ENCODE assay signal across 24 cellular contexts in the genomic region with DNA sequence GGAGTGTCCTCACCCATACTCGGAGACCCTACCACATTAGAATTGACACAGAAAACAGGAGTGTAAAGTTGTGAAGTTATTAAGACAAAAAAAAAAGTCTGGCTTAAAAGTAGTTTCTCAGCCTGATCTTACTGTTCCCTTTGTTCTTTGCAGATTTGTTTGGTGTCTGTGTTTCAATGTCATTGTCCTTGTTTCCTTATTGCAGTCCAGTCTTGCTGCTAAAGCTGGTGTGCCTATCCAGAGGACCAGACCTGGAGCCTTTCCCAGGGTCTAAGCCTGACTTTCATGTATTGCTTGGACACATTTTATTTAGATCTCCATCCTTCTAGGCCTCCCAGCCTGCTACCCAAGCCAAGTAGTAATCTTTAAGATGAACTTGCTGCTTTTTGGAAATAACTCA. TPM values are rescaled to one million over a fixed set of nuclear protein-coding genes. Genes with fewer than 3 reads are reported as not detected.
DNase-seq lines count a peak whose midpoint lies in the region; FAIRE-seq and TF ChIP-seq lines count a peak whose summit lies in the region.
"Had no signal": no experiment of that assay in that cellular context is flagged by ENCODE, and none has a peak within 500 bp of the region (broad histone marks: within the 10 kb centered on the region; RNA-seq: fewer than 3 reads in every experiment).

No MANE protein-coding gene starts in this region.

- no peaks in the 10 kb centered on the region for H3K9me3 ChIP-seq in endothelial cell of umbilical vein (replicated peaks; ENCODE audit: control insufficient read depth, insufficient read depth, low read length)
- H3K9me3 ChIP-seq: A549; BE2C; BLaER1 treated with 17β-estradiol and CSF1 and Interleukin-3, amounts not matched to agents 10 nM and 100 nM had no signal

- H3K9me3 Mint-ChIP-seq in activated naive CD4-positive, alpha-beta T cell treated with anti-CD3 and anti-CD28 coated beads, Interleukin-2, amount 10 ng/mL, durations not matched to agents 7 days and 5 days = no peaks in the 10 kb centered on the region
- H3K9me3 Mint-ChIP-seq in nephron (no peaks in the 10 kb centered on the region), HFFc6 (no peaks in the 10 kb centered on the region)
- H3K9me3 Mint-ChIP-seq in activated T-cell treated with anti-CD3 and anti-CD28 coated beads, Interleukin-2, amount 50 U/mL, for 24 hours = no peaks in the 10 kb centered on the region
- H3K9me3 Mint-ChIP-seq: CD4-positive, alpha-beta T cell; CD8-positive, alpha-beta memory T cell; GM23338; H9 had no signal

- peaks cover 26% of the 10 kb centered on the region for H3K36me3 Mint-ChIP-seq in activated naive CD4-positive, alpha-beta T cell treated with anti-CD3 and anti-CD28 coated beads, Interleukin-2, amount 10 ng/mL, durations not matched to agents 7 days and 5 days
- H3K36me3 Mint-ChIP-seq in nephron (ENCODE audit: low read depth) = no peaks in the 10 kb centered on the region
- H3K36me3 Mint-ChIP-seq in activated T-cell treated with anti-CD3 and anti-CD28 coated beads, Interleukin-2, amount 50 U/mL, for 24 hours (ENCODE audit: low read depth) = peaks cover 84% of the 10 kb centered on the region
- H3K36me3 Mint-ChIP-seq in HFFc6 (ENCODE audit: low read depth) = no peaks in the 10 kb centered on the region; the same call in 1 of the 2 replicates

- no peaks in the 10 kb centered on the region for H3K4me1 ChIP-seq in endothelial cell of umbilical vein (ENCODE audit: control insufficient read depth, extremely low read depth, insufficient read depth, low read length)
- H3K4me1 ChIP-seq: BE2C had no signal

- peak overlapping the region; percentile 16 for H3K27ac Mint-ChIP-seq in activated naive CD4-positive, alpha-beta T cell treated with anti-CD3 and anti-CD28 coated beads, Interleukin-2, amount 10 ng/mL, durations not matched to agents 7 days and 5 days
- H3K27ac Mint-ChIP-seq in nephron (peak overlapping the region in 2 of 3 experiments; percentile 95 to 96), HFFc6 (no peak overlapping the region)
- H3K27ac Mint-ChIP-seq in activated T-cell treated with anti-CD3 and anti-CD28 coated beads, Interleukin-2, amount 50 U/mL, for 24 hours = no peak overlapping the region
- H3K27ac Mint-ChIP-seq: CD4-positive, alpha-beta T cell; GM23338; H9 had no signal

- POLR2A ChIA-PET in endothelial cell of umbilical vein (lab: Charles Lee) = no interaction called here

- no peak overlapping the region for H3K4me3 ChIP-seq in endothelial cell of umbilical vein (replicated peaks in 1 of 3; ENCODE audit: insufficient read depth in 1 of 3, low read depth in 1 of 3, low read length in 3 of 3)
- H3K4me3 ChIP-seq: A549; BLaER1 treated with 17β-estradiol and CSF1 and Interleukin-3, amounts not matched to agents 10 nM and 100 nM; GM12878; GM23338 had no signal

- CTCF ChIA-PET in activated naive CD4-positive, alpha-beta T cell treated with anti-CD3 and anti-CD28 coated beads, Interleukin-2, amount 10 ng/mL, durations not matched to agents 7 days and 5 days (lab: Charles Lee) = interaction anchor here (0.8 kb wide), 1 partner anchor 248 kb away, joined by 3 read pairs; no protein-coding TSS in a partner anchor
- CTCF ChIA-PET in endothelial cell of umbilical vein (lab: Charles Lee) = no interaction called here

- dilution Hi-C loops in endothelial cell of umbilical vein (cut with MboI; ENCODE audit: extremely low pct_ligation_motif_present, low sequenced_read_pairs) = no loop called here

- H3K27me3 ChIP-seq in endothelial cell of umbilical vein (ENCODE audit: control insufficient read depth in 2 of 2, insufficient read depth in 2 of 2, low read length in 2 of 2) = no peaks in the 10 kb centered on the region
- H3K27me3 ChIP-seq: BE2C; BLaER1 treated with 17β-estradiol and CSF1 and Interleukin-3, amounts not matched to agents 10 nM and 100 nM had no signal

- intact Hi-C loops in endothelial cell of umbilical vein (cut with micrococcal nuclease) = no loop called here

- no peak overlapping the region for H3K4me3 Mint-ChIP-seq in activated naive CD4-positive, alpha-beta T cell treated with anti-CD3 and anti-CD28 coated beads, Interleukin-2, amount 10 ng/mL, durations not matched to agents 7 days and 5 days
- H3K4me3 Mint-ChIP-seq in nephron = peak overlapping the region in 1 of 3 experiments; percentile 51
- H3K4me3 Mint-ChIP-seq in activated T-cell treated with anti-CD3 and anti-CD28 coated beads, Interleukin-2, amount 50 U/mL, for 24 hours = no peak overlapping the region
- H3K4me3 Mint-ChIP-seq in HFFc6 = no peak overlapping the region
- H3K4me3 Mint-ChIP-seq: CD14-positive monocyte; CD4-positive, alpha-beta T cell; CD8-positive, alpha-beta memory T cell; GM23338; H9 had no signal

- H3K4me2 ChIP-seq in endothelial cell of umbilical vein (ENCODE audit: insufficient read depth, low read length) = no peak overlapping the region
- H3K4me2 ChIP-seq: A549; BLaER1 treated with 17β-estradiol and CSF1 and Interleukin-3, amounts not matched to agents 10 nM and 100 nM; GM23338 had no signal

- no TSS peak for BruUV-seq in endothelial cell of umbilical vein (replicated peaks; lab: Mats Ljungman, UMichigan)

- H3K79me2 ChIP-seq in endothelial cell of umbilical vein (ENCODE audit: control insufficient read depth, insufficient read depth, low read length) = no peaks in the 10 kb centered on the region

- H3K36me3 ChIP-seq in endothelial cell of umbilical vein (ENCODE audit: control insufficient read depth in 2 of 2, extremely low read depth in 1 of 2, insufficient read depth in 2 of 2, low read length in 2 of 2) = peaks cover 4 to 7% of the 10 kb centered on the region in 2 experiments
- H3K36me3 ChIP-seq: BE2C had no signal

- FAIRE-seq in endothelial cell of umbilical vein (lab: Jason Lieb, UNC) = peak; percentile 4
- FAIRE-seq: A549, D721Med, GM12878 had no signal

- H2AFZ ChIP-seq in endothelial cell of umbilical vein (ENCODE audit: low read depth, low read length) = no peak overlapping the region
- H2AFZ ChIP-seq: GM23338 had no signal

- no peak for TF ChIP-seq POLR2A in endothelial cell of umbilical vein (IDR thresholded peaks at IDR 0.05; ENCODE audit: low read depth, low read length)

- DNase-seq in activated naive CD4-positive, alpha-beta T cell treated with anti-CD3 and anti-CD28 coated beads, Interleukin-2, amount 10 ng/mL, durations not matched to agents 7 days and 5 days = no peak
- no peak for DNase-seq in activated naive CD4-positive, alpha-beta T cell (lab: John Stamatoyannopoulos, UW)
- DNase-seq in endothelial cell of umbilical vein (ENCODE audit: low read depth, low spot score) = no peak
- DNase-seq in activated T-cell treated with anti-CD3 and anti-CD28 coated beads, Interleukin-2, amount 50 U/mL, for 24 hours = no peak
- DNase-seq in NCI-H345 (lab: John Stamatoyannopoulos, UW) = no peak
- no peak for DNase-seq in HFFc6
- DNase-seq: 8988T; ACHN; AML-193; BE2C; CD4-positive, alpha-beta T cell; CD8-positive, alpha-beta memory T cell; DMS 273 treated with DMSO at 0.1 percent for 48 hours; DMS79; EL; GDM1; H9 had no signal

- H4K20me1 ChIP-seq in endothelial cell of umbilical vein (replicated peaks; ENCODE audit: control insufficient read depth, extremely low read depth, insufficient read depth, low read length) = no peaks in the 10 kb centered on the region
- H4K20me1 ChIP-seq: BLaER1 treated with 17β-estradiol and CSF1 and Interleukin-3, amounts not matched to agents 10 nM and 100 nM had no signal

- no peak overlapping the region for H3K27ac ChIP-seq in endothelial cell of umbilical vein (ENCODE audit: insufficient read depth, low read depth, low read length)
- H3K27ac ChIP-seq: A549; BLaER1 treated with 17β-estradiol and CSF1 and Interleukin-3, amounts not matched to agents 10 nM and 100 nM had no signal

- H3K9ac ChIP-seq in endothelial cell of umbilical vein (replicated peaks; ENCODE audit: extremely low read depth, insufficient read depth, low read length) = no peak overlapping the region
- H3K9ac ChIP-seq: BLaER1 treated with 17β-estradiol and CSF1 and Interleukin-3, amounts not matched to agents 10 nM and 100 nM had no signal

- no peaks in the 10 kb centered on the region for H3K27me3 Mint-ChIP-seq in activated naive CD4-positive, alpha-beta T cell treated with anti-CD3 and anti-CD28 coated beads, Interleukin-2, amount 10 ng/mL, durations not matched to agents 7 days and 5 days
- H3K27me3 Mint-ChIP-seq in nephron (ENCODE audit: low read depth) (no peaks in the 10 kb centered on the region), HFFc6 (ENCODE audit: insufficient read depth) (no peaks in the 10 kb centered on the region)
- no peaks in the 10 kb centered on the region for H3K27me3 Mint-ChIP-seq in activated T-cell treated with anti-CD3 and anti-CD28 coated beads, Interleukin-2, amount 50 U/mL, for 24 hours
- H3K27me3 Mint-ChIP-seq: CD4-positive, alpha-beta T cell; CD8-positive, alpha-beta memory T cell had no signal

- no peak for TF ChIP-seq CTCF in endothelial cell of umbilical vein (IDR thresholded peaks at IDR 0.05; ENCODE audit: extremely low read depth in 1 of 2, insufficient read depth in 1 of 2, low read depth in 1 of 2, low read length in 2 of 2)
- no peak for TF ChIP-seq CTCF in nephron (IDR thresholded peaks at IDR 0.05; ENCODE audit: unreplicated experiment in 3 of 3)
- TF ChIP-seq CTCF in HFFc6 (IDR thresholded peaks at IDR 0.05) = no peak

- no peaks in the 10 kb centered on the region for H3K9me1 ChIP-seq in endothelial cell of umbilical vein (replicated peaks; ENCODE audit: control insufficient read depth, extremely low read depth, insufficient read depth, low read length)

- H3K4me1 Mint-ChIP-seq in activated naive CD4-positive, alpha-beta T cell treated with anti-CD3 and anti-CD28 coated beads, Interleukin-2, amount 10 ng/mL, durations not matched to agents 7 days and 5 days = no peaks in the 10 kb centered on the region
- peaks cover 41% of the 10 kb centered on the region for H3K4me1 Mint-ChIP-seq in nephron
- H3K4me1 Mint-ChIP-seq in activated T-cell treated with anti-CD3 and anti-CD28 coated beads, Interleukin-2, amount 50 U/mL, for 24 hours (ENCODE audit: low read depth) = peaks cover 20% of the 10 kb centered on the region
- peaks cover 15% of the 10 kb centered on the region for H3K4me1 Mint-ChIP-seq in HFFc6 (ENCODE audit: low read depth)
- H3K4me1 Mint-ChIP-seq: CD14-positive monocyte, GM23338, H9 had no signal

RNA-seq across cellular contexts. Expression of gene PRMT3, which starts 11.4 kb away (rescaled TPM):
- total RNA-seq in endothelial cell of umbilical vein = 13.3 and 15.2 TPM in 2 replicates
- polyA plus RNA-seq in endothelial cell of umbilical vein = 5.0 and 6.2 TPM in 2 replicates
- 8.1 and 8.3 TPM in 2 replicates for polyA plus RNA-seq in endothelial cell of umbilical vein (2011; cell fraction: cytosol; rRNA removed)
- 10.0 and 13.2 TPM in 2 replicates for polyA plus RNA-seq in endothelial cell of umbilical vein (2011; cell fraction: nucleus; rRNA removed)
- polyA plus RNA-seq in endothelial cell of umbilical vein (2012) = 13.1 and 18.2 TPM in 2 replicates
- polyA minus RNA-seq in endothelial cell of umbilical vein = 7.7 and 9.0 TPM in 2 replicates
- 30.2 TPM for polyA minus RNA-seq in endothelial cell of umbilical vein (2011; cell fraction: cytosol; rRNA and poly(A)+ RNA removed)
- polyA minus RNA-seq in endothelial cell of umbilical vein (2011; cell fraction: nucleus; rRNA and poly(A)+ RNA removed) = 16.5 and 16.9 TPM in 2 replicates
- total RNA-seq in HFFc6 (2021; fragmentation: NEBNext Ultra II Directional; extraction: Animal tissue kit (Norgen Biotek cat#: 25700)) = 10 to 100 TPM in 5 of 6 experiments, 1 to 10 TPM in 1; 9.6 to 13.2 (median 12.1) TPM

RNA-seq across cellular contexts. Expression of gene HTATIP2, which starts 12.6 kb away (rescaled TPM):
- 54.4 and 57.6 TPM in 2 replicates for total RNA-seq in endothelial cell of umbilical vein
- 26.6 and 37.2 TPM in 2 replicates for polyA plus RNA-seq in endothelial cell of umbilical vein
- polyA plus RNA-seq in endothelial cell of umbilical vein (2011; cell fraction: cytosol; rRNA removed) = 49.2 and 52.9 TPM in 2 replicates
- 27.9 and 40.4 TPM in 2 replicates for polyA plus RNA-seq in endothelial cell of umbilical vein (2011; cell fraction: nucleus; rRNA removed)
- polyA plus RNA-seq in endothelial cell of umbilical vein (2012) = 84.4 and 87.3 TPM in 2 replicates
- 40.7 and 43.4 TPM in 2 replicates for polyA minus RNA-seq in endothelial cell of umbilical vein
- 52.8 TPM for polyA minus RNA-seq in endothelial cell of umbilical vein (2011; cell fraction: cytosol; rRNA and poly(A)+ RNA removed)
- polyA minus RNA-seq in endothelial cell of umbilical vein (2011; cell fraction: nucleus; rRNA and poly(A)+ RNA removed) = 12.0 and 14.2 TPM in 2 replicates
- 10 to 100 TPM; 15.0 to 36.0 (median 31.3) TPM for total RNA-seq in HFFc6 (2021; fragmentation: NEBNext Ultra II Directional; extraction: Animal tissue kit (Norgen Biotek cat#: 25700))

Comparison
In these comparisons a context has a peak if more than half of its experiments do, and no peak if none do; other contexts are left out.
1. H3K27ac Mint-ChIP-seq: peak in activated naive CD4-positive, alpha-beta T cell treated with anti-CD3 and anti-CD28 coated beads, Interleukin-2, amount 10 ng/mL, durations not matched to agents 7 days and 5 days (single experiment) and nephron (2 of 3); none in activated T-cell treated with anti-CD3 and anti-CD28 coated beads, Interleukin-2, amount 50 U/mL, for 24 hours (single experiment) and HFFc6 (single experiment).